8 cellular contexts compared by ENCODE assay signal in the genomic region with DNA sequence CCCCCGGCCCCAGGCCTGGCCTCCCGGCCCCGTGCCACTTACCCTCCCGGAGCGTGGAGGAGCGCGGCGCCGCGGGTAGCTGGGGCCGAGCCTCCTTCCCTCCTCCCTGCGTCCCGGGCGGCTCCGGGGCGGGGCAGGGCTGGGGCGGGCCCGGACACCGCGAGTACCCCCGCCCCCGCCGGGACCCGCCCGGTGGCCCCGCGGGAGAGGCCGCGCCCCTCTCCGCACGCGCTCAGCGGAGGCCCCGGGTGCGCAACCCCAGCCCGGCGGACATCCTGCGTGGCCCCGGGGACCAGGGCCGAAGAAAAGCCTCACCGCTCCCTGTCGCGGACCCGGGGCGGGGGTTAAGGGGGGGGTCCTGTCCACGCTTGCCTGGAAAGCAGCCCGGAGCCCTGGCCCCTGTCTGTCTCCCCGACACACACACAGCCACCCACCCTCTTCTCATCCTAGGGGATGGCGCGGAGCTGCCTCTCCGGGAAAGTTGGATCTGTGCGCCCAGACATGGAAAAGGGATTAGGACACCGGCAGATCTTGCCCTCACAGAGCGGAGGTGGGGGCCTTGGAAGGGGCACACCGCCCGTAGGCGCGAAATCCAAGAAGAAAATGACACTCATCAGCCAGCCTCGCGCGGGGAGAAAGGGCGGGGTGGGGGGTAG. TPM values are rescaled to one million over a fixed set of nuclear protein-coding genes. Genes with fewer than 3 reads are reported as not detected.
A peak's percentile ranks its signal among the peaks of the same experiment; 100 is the strongest.
DNase-seq lines count a peak whose midpoint lies in the region; ATAC-seq and TF ChIP-seq lines count a peak whose summit lies in the region.

A gene with protein sequence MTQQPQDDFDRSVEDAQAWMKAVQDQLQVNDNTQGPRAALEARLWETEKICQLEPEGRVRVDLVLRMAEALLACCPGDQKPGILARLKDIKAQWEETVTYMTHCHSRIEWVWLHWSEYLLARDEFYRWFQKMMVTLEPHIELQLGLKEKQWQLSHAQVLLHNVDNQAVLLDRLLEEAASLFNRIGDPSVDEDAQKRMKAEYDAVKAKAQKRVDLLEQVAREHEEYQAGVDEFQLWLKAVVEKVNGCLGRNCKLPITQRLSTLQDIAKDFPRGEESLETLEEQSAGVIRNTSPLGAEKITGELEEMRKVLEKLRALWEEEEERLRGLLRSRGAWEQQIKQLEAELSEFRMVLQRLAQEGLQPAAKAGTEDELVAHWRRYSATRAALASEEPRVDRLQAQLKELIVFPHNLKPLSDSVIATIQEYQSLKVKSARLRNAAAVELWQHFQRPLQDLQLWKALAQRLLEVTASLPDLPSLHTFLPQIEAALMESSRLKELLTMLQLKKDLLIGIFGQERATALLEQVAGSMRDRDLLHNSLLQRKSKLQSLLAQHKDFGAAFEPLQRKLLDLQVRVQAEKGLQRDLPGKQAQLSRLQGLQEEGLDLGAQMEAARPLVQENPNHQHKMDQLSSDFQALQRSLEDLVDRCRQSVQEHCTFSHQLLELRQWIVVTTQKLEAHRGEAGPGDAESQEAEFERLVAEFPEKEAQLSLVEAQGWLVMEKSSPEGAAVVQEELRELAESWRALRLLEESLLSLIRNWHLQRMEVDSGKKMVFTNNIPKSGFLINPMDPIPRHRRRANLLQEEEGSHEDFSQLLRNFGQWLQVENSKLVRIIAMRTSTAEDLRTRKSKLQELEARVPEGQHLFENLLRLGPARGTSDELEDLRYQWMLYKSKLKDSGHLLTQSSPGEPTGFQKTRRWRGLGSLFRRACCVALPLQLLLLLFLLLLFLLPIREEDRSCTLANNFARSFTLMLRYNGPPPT (minus strand): TSS at position 97 of the 656 bp plus-strand sequence. CDS start 40,829 bp downstream, outside the sequence.

- DNase-seq in A673 (ENCODE audit: low spot score) (peak; percentile 47), T-helper 1 cell (peak; percentile 40 to 66 (median 43)), cardiac fibroblast (ENCODE audit: low read depth in 2 of 2) (peak in 1 of 2 donors; percentile 59), kidney epithelial cell (ENCODE audit: low read depth) (no peak), NCI-H774 (lab: John Stamatoyannopoulos, UW) (no peak)
- DNase-seq in stimulated activated effector memory CD8-positive, alpha-beta T cell treated with anti-CD3 and anti-CD28 coated beads, Interleukin-12 subunit alpha, Interleukin-12 subunit beta, amount 100 ng/mL, for 72 hours (ENCODE audit: low spot score in 2 of 2) = peak; percentile 58 to 76

- POLR2A ChIA-PET in A673 (lab: Charles Lee; ENCODE audit: low non-redundant PET) = no interaction called here

- no peaks in the 10 kb centered on the region for H3K9me3 Mint-ChIP-seq in stimulated activated effector memory CD8-positive, alpha-beta T cell treated with anti-CD3 and anti-CD28 coated beads, Interleukin-12 subunit alpha, Interleukin-12 subunit beta, amount 100 ng/mL, for 72 hours

- TF ChIP-seq CTCF in A673 (conservative IDR thresholded peaks at IDR 0.05; ENCODE audit: low read depth, low read length) (no peak), cardiac fibroblast (IDR thresholded peaks at IDR 0.05; ENCODE audit: low read depth, low read length) (no peak), kidney epithelial cell (IDR thresholded peaks at IDR 0.05; ENCODE audit: insufficient read depth, low read length, poor library complexity, severe bottlenecking) (no peak)

- H3K36me3 Mint-ChIP-seq in stimulated activated effector memory CD8-positive, alpha-beta T cell treated with anti-CD3 and anti-CD28 coated beads, Interleukin-12 subunit alpha, Interleukin-12 subunit beta, amount 100 ng/mL, for 72 hours = peaks cover 45% of the 10 kb centered on the region

- H3K27ac ChIP-seq in A673 (ENCODE audit: low read depth, low read length, poor library complexity, severe bottlenecking) = peak within 1 kb of the TSS; percentile 68

- H3K27me3 ChIP-seq in A673 (replicated peaks; ENCODE audit: insufficient read depth, low read depth, low read length, poor library complexity) (no peaks in the 10 kb centered on the region), kidney epithelial cell (ENCODE audit: control insufficient read depth, insufficient read depth, low read length) (peaks cover 16% of the 10 kb centered on the region)

- H3K27ac Mint-ChIP-seq in stimulated activated effector memory CD8-positive, alpha-beta T cell treated with anti-CD3 and anti-CD28 coated beads, Interleukin-12 subunit alpha, Interleukin-12 subunit beta, amount 100 ng/mL, for 72 hours = peak within 1 kb of the TSS; percentile 95

- ATAC-seq in GM18868 (IDR thresholded peaks at IDR 0.05; ENCODE audit: unreplicated experiment) (peak; percentile 43), HG03097 (IDR thresholded peaks at IDR 0.05; ENCODE audit: low FRiP score, unreplicated experiment) (peak; percentile 29)
- ATAC-seq in stimulated activated effector memory CD8-positive, alpha-beta T cell treated with anti-CD3 and anti-CD28 coated beads, Interleukin-12 subunit alpha, Interleukin-12 subunit beta, amount 100 ng/mL, for 72 hours = peak; percentile 80

- intact Hi-C loops in A673 (cut with micrococcal nuclease; ENCODE audit: unreplicated experiment) = no loop called here

- H3K4me3 ChIP-seq in A673 (ENCODE audit: low read depth, low read length, poor library complexity, severe bottlenecking) (peak within 1 kb of the TSS; percentile 55), cardiac fibroblast (replicated peaks in 1 of 2; ENCODE audit: low read depth in 2 of 2, low read length in 2 of 2) (peak within 1 kb of the TSS; percentile 59 to 63), kidney epithelial cell (ENCODE audit: low read depth, low read length) (peak within 1 kb of the TSS; percentile 35)

- H3K36me3 ChIP-seq in A673 (ENCODE audit: insufficient read depth, low read length, poor library complexity, severe bottlenecking) (no peaks in the 10 kb centered on the region), kidney epithelial cell (ENCODE audit: control insufficient read depth, insufficient read depth, low read length) (no peaks in the 10 kb centered on the region)

- H3K4me1 Mint-ChIP-seq in stimulated activated effector memory CD8-positive, alpha-beta T cell treated with anti-CD3 and anti-CD28 coated beads, Interleukin-12 subunit alpha, Interleukin-12 subunit beta, amount 100 ng/mL, for 72 hours = peaks cover 70% of the 10 kb centered on the region

- H3K9me3 ChIP-seq in A673 (ENCODE audit: low read depth, low read length, poor library complexity, severe bottlenecking) = no peaks in the 10 kb centered on the region

- CTCF ChIA-PET in A673 (lab: Charles Lee) = no interaction called here

- peaks cover 59% of the 10 kb centered on the region for H3K4me1 ChIP-seq in A673 (ENCODE audit: insufficient read depth, low read length, poor library complexity, severe bottlenecking)

- H3K4me3 Mint-ChIP-seq in stimulated activated effector memory CD8-positive, alpha-beta T cell treated with anti-CD3 and anti-CD28 coated beads, Interleukin-12 subunit alpha, Interleukin-12 subunit beta, amount 100 ng/mL, for 72 hours = peak within 1 kb of the TSS; percentile 85

- no TSS peak for BruUV-seq in A673 (replicated peaks; lab: Mats Ljungman, UMichigan)

RNA-seq across cellular contexts. Expression of the gene that starts here (rescaled TPM):
- total RNA-seq in A673 (2021) (6.3 and 6.4 TPM in 2 replicates), kidney epithelial cell (2.2 and 3.1 TPM in 2 replicates)

Comparison
In these comparisons a context has a peak if more than half of its experiments do, and no peak if none do; other contexts are left out.
1. DNase-seq: peak in A673 (single experiment), T-helper 1 cell (5 of 5) and stimulated activated effector memory CD8-positive, alpha-beta T cell treated with anti-CD3 and anti-CD28 coated beads, Interleukin-12 subunit alpha, Interleukin-12 subunit beta, amount 100 ng/mL, for 72 hours (2 of 2); none in kidney epithelial cell (single experiment) and NCI-H774 (single experiment).
2. ATAC-seq: peak in every context shown above with its lines; median percentile 80 in stimulated activated effector memory CD8-positive, alpha-beta T cell treated with anti-CD3 and anti-CD28 coated beads, Interleukin-12 subunit alpha, Interleukin-12 subunit beta, amount 100 ng/mL, for 72 hours; 43 in GM18868; 29 in HG03097.
3. Peak in every context shown above with its lines, with median percentiles within 50 percentile points of each other: H3K4me3 ChIP-seq.